15 cellular contexts compared by ENCODE assay signal in genomic region chr9:87556821-87557220, GRCh38. TPM values are rescaled to one million over a fixed set of nuclear protein-coding genes. Genes with fewer than 3 reads are reported as not detected.
A peak's percentile ranks its signal among the peaks of the same experiment; 100 is the strongest.
DNase-seq lines count a peak whose midpoint lies in the region; ATAC-seq and TF ChIP-seq lines count a peak whose summit lies in the region.
"Had no signal": no experiment of that assay in that cellular context is flagged by ENCODE, and none has a peak within 500 bp of the region (broad histone marks: within the 10 kb centered on the region; RNA-seq: fewer than 3 reads in every experiment).

No MANE protein-coding gene starts in this region.

- H3F3A ChIP-seq in OCI-LY1 (ENCODE audit: insufficient read depth, low read length): no peaks in the 10 kb centered on the region

- TF ChIP-seq POLR2A in erythroblast (IDR thresholded peaks at IDR 0.05; ENCODE audit: low read length): no peak

- H3K27ac Mint-ChIP-seq in MCF 10A (ENCODE audit: low read depth, unreplicated experiment): no peak overlapping the region

- H3K79me2 ChIP-seq in OCI-LY1 (ENCODE audit: insufficient read depth, low read length): no peaks in the 10 kb centered on the region

- H3K27me3 Mint-ChIP-seq in MCF 10A (ENCODE audit: insufficient read depth, unreplicated experiment): no peaks in the 10 kb centered on the region

- no TSS peak for BruUV-seq in MCF 10A (replicated peaks; lab: Mats Ljungman, UMichigan)

- ATAC-seq in HG03354 (IDR thresholded peaks at IDR 0.05; ENCODE audit: poor library complexity, severe bottlenecking, unreplicated experiment): no peak

- H3K36me3 Mint-ChIP-seq in MCF 10A (ENCODE audit: insufficient read depth, unreplicated experiment): peaks cover 6% of the 10 kb centered on the region

- no peak overlapping the region for H3K9ac ChIP-seq in OCI-LY1 (ENCODE audit: low read length)
- H3K9ac ChIP-seq: parathyroid adenoma had no signal

- H3K9me3 ChIP-seq in OCI-LY1 (ENCODE audit: low read length): no peaks in the 10 kb centered on the region
- H3K9me3 ChIP-seq in neutrophil: no peaks in the 10 kb centered on the region
- H3K9me3 ChIP-seq: thyroid gland had no signal

- peak overlapping the region; percentile 12 for H3K27ac ChIP-seq in OCI-LY1 (ENCODE audit: low read depth, low read length, poor library complexity, severe bottlenecking)
- peak overlapping the region; percentile 74 for H3K27ac ChIP-seq in neutrophil
- H3K27ac ChIP-seq: parathyroid adenoma, thyroid gland had no signal

- peak; percentile 46 for DNase-seq in GM12865 (ENCODE audit: low read depth)
- DNase-seq in erythroblast (lab: John Stamatoyannopoulos, UW): peak; percentile 38 to 63
- no peak for DNase-seq in MCF 10A (ENCODE audit: unreplicated experiment)
- no peak for DNase-seq in H4 (ENCODE audit: low spot score)
- DNase-seq in COLO829 (ENCODE audit: low spot score): no peak
- DNase-seq: activated CD8-positive, alpha-beta memory T cell treated with anti-CD3 and anti-CD28 coated beads for 24 hours; activated effector memory CD4-positive, alpha-beta T cell treated with anti-CD3 and anti-CD28 coated beads, Interleukin-2, amount 50 U/mL, for 16 hours; DND-41; IMR-90; mesendoderm; thyroid gland had no signal

- no peak overlapping the region for H3K4me3 ChIP-seq in GM12865 (ENCODE audit: low read depth, low read length)
- H3K4me3 ChIP-seq in OCI-LY1 (ENCODE audit: low read depth, low read length, poor library complexity, severe bottlenecking): no peak overlapping the region
- no peak overlapping the region for H3K4me3 ChIP-seq in neutrophil (ENCODE audit: low read depth in 1 of 2, low read length in 1 of 2)
- H3K4me3 ChIP-seq: thyroid gland had no signal

- TF ChIP-seq CTCF in GM12865 (IDR thresholded peaks at IDR 0.05; ENCODE audit: insufficient read depth, low read depth, low read length, missing control alignments) (no peak), OCI-LY1 (IDR thresholded peaks at IDR 0.05; ENCODE audit: low read length) (no peak), neutrophil (IDR thresholded peaks at IDR 0.05) (no peak), MCF 10A (IDR thresholded peaks at IDR 0.05; ENCODE audit: unreplicated experiment) (no peak)

- POLR2A ChIA-PET in MCF 10A (lab: Yijun Ruan, JAX): no interaction called here

- no peaks in the 10 kb centered on the region for H3K9me2 ChIP-seq in OCI-LY1 (ENCODE audit: low read depth, low read length)

- no peaks in the 10 kb centered on the region for H4K20me1 ChIP-seq in OCI-LY1 (ENCODE audit: insufficient read depth, low read length)

- H3K9me3 Mint-ChIP-seq in MCF 10A (ENCODE audit: unreplicated experiment): no peaks in the 10 kb centered on the region

- no peaks in the 10 kb centered on the region for H3K4me1 Mint-ChIP-seq in MCF 10A (ENCODE audit: insufficient read depth, unreplicated experiment)

- intact Hi-C loops in MCF 10A (cut with micrococcal nuclease): no loop called here

- H3K4me2 ChIP-seq in OCI-LY1 (ENCODE audit: low read length): no peak overlapping the region

- H2AFZ ChIP-seq in OCI-LY1 (ENCODE audit: low read length): no peak overlapping the region
- H2AFZ ChIP-seq: parathyroid adenoma had no signal

- H3K27me3 ChIP-seq in OCI-LY1 (ENCODE audit: insufficient read depth, low read length) (no peaks in the 10 kb centered on the region), neutrophil (no peaks in the 10 kb centered on the region)
- H3K27me3 ChIP-seq: thyroid gland had no signal

- H3K4me1 ChIP-seq in OCI-LY1 (ENCODE audit: insufficient read depth, low read length, severe bottlenecking): peaks cover 13% of the 10 kb centered on the region
- H3K4me1 ChIP-seq in neutrophil (ENCODE audit: control insufficient read depth in 1 of 2, insufficient read depth in 1 of 2, low read depth in 1 of 2, low read length in 1 of 2): peaks cover 51 to 69% of the 10 kb centered on the region in 2 experiments

- H3K36me3 ChIP-seq in OCI-LY1 (ENCODE audit: insufficient read depth, low read length): no peaks in the 10 kb centered on the region
- no peaks in the 10 kb centered on the region for H3K36me3 ChIP-seq in neutrophil
- H3K36me3 ChIP-seq: thyroid gland had no signal

- no peak overlapping the region for H3K4me3 Mint-ChIP-seq in MCF 10A (ENCODE audit: unreplicated experiment)

- CTCF ChIA-PET in MCF 10A (lab: Yijun Ruan, JAX): interaction anchor here (0.8 kb wide), 1 partner anchor 21 kb away, joined by 3 read pairs; no protein-coding TSS in a partner anchor

RNA-seq across cellular contexts. Expression of gene DAPK1, which starts 59.2 kb away (rescaled TPM):
- 19.7 and 35.7 TPM in 2 replicates for total RNA-seq in MCF 10A (2022)
- 6.6 and 10.5 TPM in 2 replicates for total RNA-seq in H4 (2014; rRNA removed; shearing (Covaris generic))

Comparison
In these comparisons a context has a peak if more than half of its experiments do, and no peak if none do; other contexts are left out.
1. DNase-seq: peak in GM12865 (single experiment) and erythroblast (2 of 2); none in MCF 10A (single experiment), H4 (single experiment) and COLO829 (single experiment).